Comparison of ENCODE assay signal across 1 cellular context in genomic region chr1:15272009-15272781, GRCh38.
TF ChIP-seq lines count a peak whose summit lies in the region.

No MANE protein-coding gene starts in this region.

TF ChIP-seq in HepG2, 621 proteins besides CTCF, POLR2A, EP300 and RAD21 (continued from another document and continues in another):
- TF ChIP-seq, protein P1, sequence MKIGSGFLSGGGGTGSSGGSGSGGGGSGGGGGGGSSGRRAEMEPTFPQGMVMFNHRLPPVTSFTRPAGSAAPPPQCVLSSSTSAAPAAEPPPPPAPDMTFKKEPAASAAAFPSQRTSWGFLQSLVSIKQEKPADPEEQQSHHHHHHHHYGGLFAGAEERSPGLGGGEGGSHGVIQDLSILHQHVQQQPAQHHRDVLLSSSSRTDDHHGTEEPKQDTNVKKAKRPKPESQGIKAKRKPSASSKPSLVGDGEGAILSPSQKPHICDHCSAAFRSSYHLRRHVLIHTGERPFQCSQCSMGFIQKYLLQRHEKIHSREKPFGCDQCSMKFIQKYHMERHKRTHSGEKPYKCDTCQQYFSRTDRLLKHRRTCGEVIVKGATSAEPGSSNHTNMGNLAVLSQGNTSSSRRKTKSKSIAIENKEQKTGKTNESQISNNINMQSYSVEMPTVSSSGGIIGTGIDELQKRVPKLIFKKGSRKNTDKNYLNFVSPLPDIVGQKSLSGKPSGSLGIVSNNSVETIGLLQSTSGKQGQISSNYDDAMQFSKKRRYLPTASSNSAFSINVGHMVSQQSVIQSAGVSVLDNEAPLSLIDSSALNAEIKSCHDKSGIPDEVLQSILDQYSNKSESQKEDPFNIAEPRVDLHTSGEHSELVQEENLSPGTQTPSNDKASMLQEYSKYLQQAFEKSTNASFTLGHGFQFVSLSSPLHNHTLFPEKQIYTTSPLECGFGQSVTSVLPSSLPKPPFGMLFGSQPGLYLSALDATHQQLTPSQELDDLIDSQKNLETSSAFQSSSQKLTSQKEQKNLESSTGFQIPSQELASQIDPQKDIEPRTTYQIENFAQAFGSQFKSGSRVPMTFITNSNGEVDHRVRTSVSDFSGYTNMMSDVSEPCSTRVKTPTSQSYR (CRISPR knock-in tag; IDR thresholded peaks at IDR 0.05; ENCODE audit: borderline replicate concordance), result no peak
- no peak for TF ChIP-seq ZNF382 (CRISPR knock-in tag; IDR thresholded peaks at IDR 0.05; ENCODE audit: borderline replicate concordance)
- TF ChIP-seq ARNT (IDR thresholded peaks at IDR 0.05), result no peak
- no peak for TF ChIP-seq ZNF343 (CRISPR knock-in tag; IDR thresholded peaks at IDR 0.05)
- no peak for TF ChIP-seq HNRNPUL1 (IDR thresholded peaks at IDR 0.05; ENCODE audit: low read depth, low read length)
- TF ChIP-seq, protein P2, sequence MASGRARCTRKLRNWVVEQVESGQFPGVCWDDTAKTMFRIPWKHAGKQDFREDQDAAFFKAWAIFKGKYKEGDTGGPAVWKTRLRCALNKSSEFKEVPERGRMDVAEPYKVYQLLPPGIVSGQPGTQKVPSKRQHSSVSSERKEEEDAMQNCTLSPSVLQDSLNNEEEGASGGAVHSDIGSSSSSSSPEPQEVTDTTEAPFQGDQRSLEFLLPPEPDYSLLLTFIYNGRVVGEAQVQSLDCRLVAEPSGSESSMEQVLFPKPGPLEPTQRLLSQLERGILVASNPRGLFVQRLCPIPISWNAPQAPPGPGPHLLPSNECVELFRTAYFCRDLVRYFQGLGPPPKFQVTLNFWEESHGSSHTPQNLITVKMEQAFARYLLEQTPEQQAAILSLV (CRISPR knock-in tag; IDR thresholded peaks at IDR 0.05; ENCODE audit: borderline replicate concordance), result peak; percentile 46; the same call in 1 of the 2 replicates
- TF ChIP-seq, protein P3, sequence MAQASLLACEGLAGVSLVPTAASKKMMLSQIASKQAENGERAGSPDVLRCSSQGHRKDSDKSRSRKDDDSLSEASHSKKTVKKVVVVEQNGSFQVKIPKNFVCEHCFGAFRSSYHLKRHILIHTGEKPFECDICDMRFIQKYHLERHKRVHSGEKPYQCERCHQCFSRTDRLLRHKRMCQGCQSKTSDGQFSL (CRISPR knock-in tag; IDR thresholded peaks at IDR 0.05), result no peak
- no peak for TF ChIP-seq FLYWCH1 (CRISPR knock-in tag; IDR thresholded peaks at IDR 0.05)
- TF ChIP-seq POLR2AphosphoS5 (IDR thresholded peaks at IDR 0.05; ENCODE audit: low read depth, low read length), result no peak
- TF ChIP-seq CHD4 (IDR thresholded peaks at IDR 0.05; ENCODE audit: borderline replicate concordance, low read length), result 0 out of 2 replicates have a peak, but pooled peaks have one; percentile 31
- TF ChIP-seq SP5 (CRISPR knock-in tag; IDR thresholded peaks at IDR 0.05; ENCODE audit: borderline replicate concordance, low read depth), result no peak
- TF ChIP-seq ZNF564 (CRISPR knock-in tag; IDR thresholded peaks at IDR 0.05), result no peak
- TF ChIP-seq ZFX (CRISPR knock-in tag; IDR thresholded peaks at IDR 0.05; ENCODE audit: low read depth), result 0 out of 2 replicates have a peak, but pooled peaks have one; percentile 18
- TF ChIP-seq MED13 (CRISPR knock-in tag; IDR thresholded peaks at IDR 0.05), result no peak
- peak; percentile 72; the same call in 1 of the 2 replicates for TF ChIP-seq ZNF598 (CRISPR knock-in tag; IDR thresholded peaks at IDR 0.05; ENCODE audit: borderline replicate concordance)
- TF ChIP-seq IKZF1 (IDR thresholded peaks at IDR 0.05), result no peak
- TF ChIP-seq, protein P4, sequence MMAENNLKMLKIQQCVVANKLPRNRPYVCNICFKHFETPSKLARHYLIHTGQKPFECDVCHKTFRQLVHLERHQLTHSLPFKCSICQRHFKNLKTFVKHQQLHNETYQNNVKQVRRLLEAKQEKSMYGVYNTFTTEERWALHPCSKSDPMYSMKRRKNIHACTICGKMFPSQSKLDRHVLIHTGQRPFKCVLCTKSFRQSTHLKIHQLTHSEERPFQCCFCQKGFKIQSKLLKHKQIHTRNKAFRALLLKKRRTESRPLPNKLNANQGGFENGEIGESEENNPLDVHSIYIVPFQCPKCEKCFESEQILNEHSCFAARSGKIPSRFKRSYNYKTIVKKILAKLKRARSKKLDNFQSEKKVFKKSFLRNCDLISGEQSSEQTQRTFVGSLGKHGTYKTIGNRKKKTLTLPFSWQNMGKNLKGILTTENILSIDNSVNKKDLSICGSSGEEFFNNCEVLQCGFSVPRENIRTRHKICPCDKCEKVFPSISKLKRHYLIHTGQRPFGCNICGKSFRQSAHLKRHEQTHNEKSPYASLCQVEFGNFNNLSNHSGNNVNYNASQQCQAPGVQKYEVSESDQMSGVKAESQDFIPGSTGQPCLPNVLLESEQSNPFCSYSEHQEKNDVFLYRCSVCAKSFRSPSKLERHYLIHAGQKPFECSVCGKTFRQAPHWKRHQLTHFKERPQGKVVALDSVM (CRISPR knock-in tag; IDR thresholded peaks at IDR 0.05), result no peak
- peak; percentile 70; the same call in 1 of the 2 replicates for TF ChIP-seq NFKB2 (CRISPR knock-in tag; IDR thresholded peaks at IDR 0.05; ENCODE audit: borderline replicate concordance)
- peak; percentile 84 for TF ChIP-seq SALL1 (CRISPR knock-in tag; IDR thresholded peaks at IDR 0.05)
- TF ChIP-seq ZNF24 (IDR thresholded peaks at IDR 0.05), result no peak
- TF ChIP-seq ZNF138 (CRISPR knock-in tag; IDR thresholded peaks at IDR 0.05; ENCODE audit: low read depth), result no peak
- no peak for TF ChIP-seq ZNF101 (CRISPR knock-in tag; IDR thresholded peaks at IDR 0.05; ENCODE audit: borderline replicate concordance, low read depth)
- TF ChIP-seq ZBTB33 (CRISPR knock-in tag; IDR thresholded peaks at IDR 0.05), result no peak; the same call in 1 of the 2 replicates
- TF ChIP-seq ETS1 (CRISPR knock-in tag; IDR thresholded peaks at IDR 0.05), result no peak
- no peak for TF ChIP-seq DDIT3 (CRISPR knock-in tag; IDR thresholded peaks at IDR 0.05)
- TF ChIP-seq ZNF274 (CRISPR knock-in tag; IDR thresholded peaks at IDR 0.05), result 0 out of 2 replicates have a peak, but pooled peaks have one; percentile 24
- peak; percentile 56; the same call in 1 of the 2 replicates for TF ChIP-seq ZNF788 (CRISPR knock-in tag; IDR thresholded peaks at IDR 0.05; ENCODE audit: borderline replicate concordance)
- 0 out of 2 replicates have a peak, but pooled peaks have one; percentile 51 for TF ChIP-seq ZSCAN31 (CRISPR knock-in tag; IDR thresholded peaks at IDR 0.05; ENCODE audit: low read depth)
- TF ChIP-seq DMAP1 (CRISPR knock-in tag; IDR thresholded peaks at IDR 0.05), result no peak
- TF ChIP-seq ZNF891 (CRISPR knock-in tag; IDR thresholded peaks at IDR 0.05), result 0 out of 2 replicates have a peak, but pooled peaks have one; percentile 33
- no peak for TF ChIP-seq HOXA9 (CRISPR knock-in tag; IDR thresholded peaks at IDR 0.05; ENCODE audit: borderline replicate concordance)
- peak; percentile 17; the same call in 1 of the 2 replicates for TF ChIP-seq CBX5 (CRISPR knock-in tag; IDR thresholded peaks at IDR 0.05; ENCODE audit: borderline replicate concordance)
- TF ChIP-seq IRF1 (CRISPR knock-in tag; IDR thresholded peaks at IDR 0.05; ENCODE audit: low read depth), result no peak
- peak; percentile 59; the same call in 1 of the 2 replicates for TF ChIP-seq MED1 (CRISPR knock-in tag; IDR thresholded peaks at IDR 0.05)
- no peak for TF ChIP-seq ZNF550 (CRISPR knock-in tag; IDR thresholded peaks at IDR 0.05; ENCODE audit: borderline replicate concordance)
- no peak for TF ChIP-seq ZSCAN30 (CRISPR knock-in tag; IDR thresholded peaks at IDR 0.05)
- peak; percentile 91 for TF ChIP-seq ZNF687 (CRISPR knock-in tag; IDR thresholded peaks at IDR 0.05)
- no peak for TF ChIP-seq KLF11 (CRISPR knock-in tag; IDR thresholded peaks at IDR 0.05)
- no peak for TF ChIP-seq ZNF776 (CRISPR knock-in tag; IDR thresholded peaks at IDR 0.05)
- no peak for TF ChIP-seq MIXL1 (CRISPR knock-in tag; IDR thresholded peaks at IDR 0.05)
- TF ChIP-seq, protein P5, sequence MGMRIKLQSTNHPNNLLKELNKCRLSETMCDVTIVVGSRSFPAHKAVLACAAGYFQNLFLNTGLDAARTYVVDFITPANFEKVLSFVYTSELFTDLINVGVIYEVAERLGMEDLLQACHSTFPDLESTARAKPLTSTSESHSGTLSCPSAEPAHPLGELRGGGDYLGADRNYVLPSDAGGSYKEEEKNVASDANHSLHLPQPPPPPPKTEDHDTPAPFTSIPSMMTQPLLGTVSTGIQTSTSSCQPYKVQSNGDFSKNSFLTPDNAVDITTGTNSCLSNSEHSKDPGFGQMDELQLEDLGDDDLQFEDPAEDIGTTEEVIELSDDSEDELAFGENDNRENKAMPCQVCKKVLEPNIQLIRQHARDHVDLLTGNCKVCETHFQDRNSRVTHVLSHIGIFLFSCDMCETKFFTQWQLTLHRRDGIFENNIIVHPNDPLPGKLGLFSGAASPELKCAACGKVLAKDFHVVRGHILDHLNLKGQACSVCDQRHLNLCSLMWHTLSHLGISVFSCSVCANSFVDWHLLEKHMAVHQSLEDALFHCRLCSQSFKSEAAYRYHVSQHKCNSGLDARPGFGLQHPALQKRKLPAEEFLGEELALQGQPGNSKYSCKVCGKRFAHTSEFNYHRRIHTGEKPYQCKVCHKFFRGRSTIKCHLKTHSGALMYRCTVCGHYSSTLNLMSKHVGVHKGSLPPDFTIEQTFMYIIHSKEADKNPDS (CRISPR knock-in tag; IDR thresholded peaks at IDR 0.05), result no peak
- no peak for TF ChIP-seq ZNF713 (CRISPR knock-in tag; IDR thresholded peaks at IDR 0.05)
- TF ChIP-seq ZKSCAN1 (IDR thresholded peaks at IDR 0.05; ENCODE audit: low read length), result 0 out of 2 replicates have a peak, but pooled peaks have one; percentile 31
- no peak for TF ChIP-seq HMG20B (CRISPR knock-in tag; conservative IDR thresholded peaks at IDR 0.05)
- TF ChIP-seq HDAC1 (CRISPR knock-in tag; IDR thresholded peaks at IDR 0.05), result no peak
